In the genomic region with DNA sequence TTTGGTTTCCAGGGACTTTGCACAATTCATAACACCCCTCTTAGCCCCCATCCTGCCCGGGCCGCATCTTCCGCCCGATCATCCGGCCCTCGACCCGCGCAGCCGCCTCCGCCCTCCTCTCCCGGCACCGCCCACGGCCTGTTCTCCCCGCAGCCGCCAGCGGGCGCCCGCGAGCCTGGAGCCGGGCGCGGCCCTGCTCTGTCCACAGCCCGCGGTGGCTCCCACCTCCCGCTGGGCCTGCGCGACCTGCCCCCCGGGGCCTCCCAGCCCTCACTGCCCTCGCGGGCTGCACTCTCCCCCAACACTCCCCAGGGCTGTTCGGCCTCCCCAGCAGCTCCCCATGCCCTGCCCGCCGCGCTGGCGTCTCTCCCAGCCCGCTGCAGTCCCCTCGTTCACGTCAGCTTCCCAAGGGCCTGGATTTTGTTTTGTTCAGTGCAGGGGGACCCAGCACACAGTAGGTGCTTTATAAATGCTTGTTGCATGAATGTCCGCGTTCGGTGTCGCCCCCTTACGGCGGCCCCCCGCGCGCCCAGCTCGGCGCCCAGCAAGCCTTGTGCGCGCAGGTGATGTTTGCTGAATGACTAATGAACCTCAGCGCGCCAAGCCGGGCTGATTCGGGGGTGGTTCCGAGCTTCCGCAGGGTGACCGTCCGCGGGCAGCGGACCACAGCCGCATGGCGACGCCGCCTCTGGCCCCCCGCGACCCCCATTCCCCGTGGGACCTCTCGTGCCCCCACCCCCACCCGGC, we compare ENCODE assay signal across 1 cellular context.
TF ChIP-seq lines count a peak whose summit lies in the region.

No MANE protein-coding gene starts in this region.

TF ChIP-seq in HepG2, 621 proteins besides CTCF, POLR2A, EP300 and RAD21 (continued from another document and continues in another):
- TF ChIP-seq, protein P1, sequence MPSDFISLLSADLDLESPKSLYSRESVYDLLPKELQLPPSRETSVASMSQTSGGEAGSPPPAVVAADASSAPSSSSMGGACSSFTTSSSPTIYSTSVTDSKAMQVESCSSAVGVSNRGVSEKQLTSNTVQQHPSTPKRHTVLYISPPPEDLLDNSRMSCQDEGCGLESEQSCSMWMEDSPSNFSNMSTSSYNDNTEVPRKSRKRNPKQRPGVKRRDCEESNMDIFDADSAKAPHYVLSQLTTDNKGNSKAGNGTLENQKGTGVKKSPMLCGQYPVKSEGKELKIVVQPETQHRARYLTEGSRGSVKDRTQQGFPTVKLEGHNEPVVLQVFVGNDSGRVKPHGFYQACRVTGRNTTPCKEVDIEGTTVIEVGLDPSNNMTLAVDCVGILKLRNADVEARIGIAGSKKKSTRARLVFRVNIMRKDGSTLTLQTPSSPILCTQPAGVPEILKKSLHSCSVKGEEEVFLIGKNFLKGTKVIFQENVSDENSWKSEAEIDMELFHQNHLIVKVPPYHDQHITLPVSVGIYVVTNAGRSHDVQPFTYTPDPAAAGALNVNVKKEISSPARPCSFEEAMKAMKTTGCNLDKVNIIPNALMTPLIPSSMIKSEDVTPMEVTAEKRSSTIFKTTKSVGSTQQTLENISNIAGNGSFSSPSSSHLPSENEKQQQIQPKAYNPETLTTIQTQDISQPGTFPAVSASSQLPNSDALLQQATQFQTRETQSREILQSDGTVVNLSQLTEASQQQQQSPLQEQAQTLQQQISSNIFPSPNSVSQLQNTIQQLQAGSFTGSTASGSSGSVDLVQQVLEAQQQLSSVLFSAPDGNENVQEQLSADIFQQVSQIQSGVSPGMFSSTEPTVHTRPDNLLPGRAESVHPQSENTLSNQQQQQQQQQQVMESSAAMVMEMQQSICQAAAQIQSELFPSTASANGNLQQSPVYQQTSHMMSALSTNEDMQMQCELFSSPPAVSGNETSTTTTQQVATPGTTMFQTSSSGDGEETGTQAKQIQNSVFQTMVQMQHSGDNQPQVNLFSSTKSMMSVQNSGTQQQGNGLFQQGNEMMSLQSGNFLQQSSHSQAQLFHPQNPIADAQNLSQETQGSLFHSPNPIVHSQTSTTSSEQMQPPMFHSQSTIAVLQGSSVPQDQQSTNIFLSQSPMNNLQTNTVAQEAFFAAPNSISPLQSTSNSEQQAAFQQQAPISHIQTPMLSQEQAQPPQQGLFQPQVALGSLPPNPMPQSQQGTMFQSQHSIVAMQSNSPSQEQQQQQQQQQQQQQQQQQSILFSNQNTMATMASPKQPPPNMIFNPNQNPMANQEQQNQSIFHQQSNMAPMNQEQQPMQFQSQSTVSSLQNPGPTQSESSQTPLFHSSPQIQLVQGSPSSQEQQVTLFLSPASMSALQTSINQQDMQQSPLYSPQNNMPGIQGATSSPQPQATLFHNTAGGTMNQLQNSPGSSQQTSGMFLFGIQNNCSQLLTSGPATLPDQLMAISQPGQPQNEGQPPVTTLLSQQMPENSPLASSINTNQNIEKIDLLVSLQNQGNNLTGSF (CRISPR knock-in tag; IDR thresholded peaks at IDR 0.05) = 0 out of 2 replicates have a peak, but pooled peaks have one; percentile 26
- TF ChIP-seq HES4 (CRISPR knock-in tag; IDR thresholded peaks at IDR 0.05; ENCODE audit: borderline replicate concordance) (0 out of 2 replicates have a peak, but pooled peaks have one; percentile 17), ZNF24 (IDR thresholded peaks at IDR 0.05) (no peak), BHLHE40 (IDR thresholded peaks at IDR 0.05; ENCODE audit: low read length) (no peak), ZSCAN12 (CRISPR knock-in tag; IDR thresholded peaks at IDR 0.05) (no peak), ZNF468 (CRISPR knock-in tag; IDR thresholded peaks at IDR 0.05) (no peak), CBX2 (IDR thresholded peaks at IDR 0.05; ENCODE audit: low read depth, low read length) (no peak), CBX2 (CRISPR knock-in tag; IDR thresholded peaks at IDR 0.05; ENCODE audit: low read depth) (no peak), SIN3A (IDR thresholded peaks at IDR 0.05; ENCODE audit: borderline replicate concordance, low read depth, low read length) (peak; percentile 7; the same call in 1 of the 2 replicates), SNAPC2 (CRISPR knock-in tag; IDR thresholded peaks at IDR 0.05) (no peak), ZBTB21 (CRISPR knock-in tag; IDR thresholded peaks at IDR 0.05) (no peak), MBD4 (IDR thresholded peaks at IDR 0.05; ENCODE audit: borderline replicate concordance, low read length) (no peak), ATF7 (IDR thresholded peaks at IDR 0.05) (no peak), ATF7 (CRISPR knock-in tag; IDR thresholded peaks at IDR 0.05) (no peak), NCOA1 (CRISPR knock-in tag; IDR thresholded peaks at IDR 0.05) (no peak), ZNF629 (CRISPR knock-in tag; conservative IDR thresholded peaks at IDR 0.05) (no peak; the same call in 1 of the 2 replicates), RFX1 (IDR thresholded peaks at IDR 0.05) (no peak), GFI1 (CRISPR knock-in tag; IDR thresholded peaks at IDR 0.05; ENCODE audit: borderline replicate concordance) (no peak), ZNF543 (CRISPR knock-in tag; IDR thresholded peaks at IDR 0.05) (0 out of 2 replicates have a peak, but pooled peaks have one; percentile 23), ZSCAN29 (CRISPR knock-in tag; conservative IDR thresholded peaks at IDR 0.05) (peak; percentile 58; the same call in 1 of the 2 replicates), AGO1 (IDR thresholded peaks at IDR 0.05; ENCODE audit: low read depth, low read length, poor library complexity, severe bottlenecking) (no peak), ISL2 (CRISPR knock-in tag; IDR thresholded peaks at IDR 0.05) (peak; percentile 21; the same call in 1 of the 2 replicates), MIER3 (CRISPR knock-in tag; IDR thresholded peaks at IDR 0.05; ENCODE audit: borderline replicate concordance) (no peak), JUN (CRISPR knock-in tag; IDR thresholded peaks at IDR 0.05) (no peak; the same call in 1 of the 2 replicates), ZNF569 (CRISPR knock-in tag; IDR thresholded peaks at IDR 0.05; ENCODE audit: borderline replicate concordance) (no peak), KDM6A (CRISPR knock-in tag; IDR thresholded peaks at IDR 0.05; ENCODE audit: low read depth) (no peak; the same call in 1 of the 2 replicates), CBX1 (IDR thresholded peaks at IDR 0.05; ENCODE audit: low read depth) (no peak), ZNF282 (IDR thresholded peaks at IDR 0.05; ENCODE audit: partially characterized antibody) (no peak), SRSF1 (optimal IDR thresholded peaks at IDR 0.05; ENCODE audit: low read depth, low read length) (no peak), SP140L (CRISPR knock-in tag; IDR thresholded peaks at IDR 0.05; ENCODE audit: borderline replicate concordance) (no peak)
- TF ChIP-seq, protein P2, sequence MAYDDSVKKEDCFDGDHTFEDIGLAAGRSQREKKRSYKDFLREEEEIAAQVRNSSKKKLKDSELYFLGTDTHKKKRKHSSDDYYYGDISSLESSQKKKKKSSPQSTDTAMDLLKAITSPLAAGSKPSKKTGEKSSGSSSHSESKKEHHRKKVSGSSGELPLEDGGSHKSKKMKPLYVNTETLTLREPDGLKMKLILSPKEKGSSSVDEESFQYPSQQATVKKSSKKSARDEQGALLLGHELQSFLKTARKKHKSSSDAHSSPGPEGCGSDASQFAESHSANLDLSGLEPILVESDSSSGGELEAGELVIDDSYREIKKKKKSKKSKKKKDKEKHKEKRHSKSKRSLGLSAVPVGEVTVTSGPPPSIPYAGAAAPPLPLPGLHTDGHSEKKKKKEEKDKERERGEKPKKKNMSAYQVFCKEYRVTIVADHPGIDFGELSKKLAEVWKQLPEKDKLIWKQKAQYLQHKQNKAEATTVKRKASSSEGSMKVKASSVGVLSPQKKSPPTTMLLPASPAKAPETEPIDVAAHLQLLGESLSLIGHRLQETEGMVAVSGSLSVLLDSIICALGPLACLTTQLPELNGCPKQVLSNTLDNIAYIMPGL (CRISPR knock-in tag; IDR thresholded peaks at IDR 0.05; ENCODE audit: borderline replicate concordance in 1 of 2, low read depth in 1 of 2) = peak; percentile 86 to 92
- TF ChIP-seq, protein P3, sequence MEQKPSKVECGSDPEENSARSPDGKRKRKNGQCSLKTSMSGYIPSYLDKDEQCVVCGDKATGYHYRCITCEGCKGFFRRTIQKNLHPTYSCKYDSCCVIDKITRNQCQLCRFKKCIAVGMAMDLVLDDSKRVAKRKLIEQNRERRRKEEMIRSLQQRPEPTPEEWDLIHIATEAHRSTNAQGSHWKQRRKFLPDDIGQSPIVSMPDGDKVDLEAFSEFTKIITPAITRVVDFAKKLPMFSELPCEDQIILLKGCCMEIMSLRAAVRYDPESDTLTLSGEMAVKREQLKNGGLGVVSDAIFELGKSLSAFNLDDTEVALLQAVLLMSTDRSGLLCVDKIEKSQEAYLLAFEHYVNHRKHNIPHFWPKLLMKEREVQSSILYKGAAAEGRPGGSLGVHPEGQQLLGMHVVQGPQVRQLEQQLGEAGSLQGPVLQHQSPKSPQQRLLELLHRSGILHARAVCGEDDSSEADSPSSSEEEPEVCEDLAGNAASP (CRISPR knock-in tag; IDR thresholded peaks at IDR 0.05; ENCODE audit: borderline replicate concordance) = no peak
- TF ChIP-seq, protein P4, sequence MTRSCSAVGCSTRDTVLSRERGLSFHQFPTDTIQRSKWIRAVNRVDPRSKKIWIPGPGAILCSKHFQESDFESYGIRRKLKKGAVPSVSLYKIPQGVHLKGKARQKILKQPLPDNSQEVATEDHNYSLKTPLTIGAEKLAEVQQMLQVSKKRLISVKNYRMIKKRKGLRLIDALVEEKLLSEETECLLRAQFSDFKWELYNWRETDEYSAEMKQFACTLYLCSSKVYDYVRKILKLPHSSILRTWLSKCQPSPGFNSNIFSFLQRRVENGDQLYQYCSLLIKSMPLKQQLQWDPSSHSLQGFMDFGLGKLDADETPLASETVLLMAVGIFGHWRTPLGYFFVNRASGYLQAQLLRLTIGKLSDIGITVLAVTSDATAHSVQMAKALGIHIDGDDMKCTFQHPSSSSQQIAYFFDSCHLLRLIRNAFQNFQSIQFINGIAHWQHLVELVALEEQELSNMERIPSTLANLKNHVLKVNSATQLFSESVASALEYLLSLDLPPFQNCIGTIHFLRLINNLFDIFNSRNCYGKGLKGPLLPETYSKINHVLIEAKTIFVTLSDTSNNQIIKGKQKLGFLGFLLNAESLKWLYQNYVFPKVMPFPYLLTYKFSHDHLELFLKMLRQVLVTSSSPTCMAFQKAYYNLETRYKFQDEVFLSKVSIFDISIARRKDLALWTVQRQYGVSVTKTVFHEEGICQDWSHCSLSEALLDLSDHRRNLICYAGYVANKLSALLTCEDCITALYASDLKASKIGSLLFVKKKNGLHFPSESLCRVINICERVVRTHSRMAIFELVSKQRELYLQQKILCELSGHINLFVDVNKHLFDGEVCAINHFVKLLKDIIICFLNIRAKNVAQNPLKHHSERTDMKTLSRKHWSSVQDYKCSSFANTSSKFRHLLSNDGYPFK (CRISPR knock-in tag; IDR thresholded peaks at IDR 0.05; ENCODE audit: borderline replicate concordance) = no peak
- TF ChIP-seq, protein P5, sequence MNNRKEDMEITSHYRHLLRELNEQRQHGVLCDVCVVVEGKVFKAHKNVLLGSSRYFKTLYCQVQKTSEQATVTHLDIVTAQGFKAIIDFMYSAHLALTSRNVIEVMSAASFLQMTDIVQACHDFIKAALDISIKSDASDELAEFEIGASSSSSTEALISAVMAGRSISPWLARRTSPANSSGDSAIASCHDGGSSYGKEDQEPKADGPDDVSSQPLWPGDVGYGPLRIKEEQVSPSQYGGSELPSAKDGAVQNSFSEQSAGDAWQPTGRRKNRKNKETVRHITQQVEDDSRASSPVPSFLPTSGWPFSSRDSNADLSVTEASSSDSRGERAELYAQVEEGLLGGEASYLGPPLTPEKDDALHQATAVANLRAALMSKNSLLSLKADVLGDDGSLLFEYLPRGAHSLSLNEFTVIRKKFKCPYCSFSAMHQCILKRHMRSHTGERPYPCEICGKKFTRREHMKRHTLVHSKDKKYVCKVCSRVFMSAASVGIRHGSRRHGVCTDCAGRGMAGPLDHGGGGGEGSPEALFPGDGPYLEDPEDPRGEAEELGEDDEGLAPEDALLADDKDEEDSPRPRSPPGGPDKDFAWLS (CRISPR knock-in tag; IDR thresholded peaks at IDR 0.05; ENCODE audit: borderline replicate concordance) = no peak
- TF ChIP-seq, protein P6, sequence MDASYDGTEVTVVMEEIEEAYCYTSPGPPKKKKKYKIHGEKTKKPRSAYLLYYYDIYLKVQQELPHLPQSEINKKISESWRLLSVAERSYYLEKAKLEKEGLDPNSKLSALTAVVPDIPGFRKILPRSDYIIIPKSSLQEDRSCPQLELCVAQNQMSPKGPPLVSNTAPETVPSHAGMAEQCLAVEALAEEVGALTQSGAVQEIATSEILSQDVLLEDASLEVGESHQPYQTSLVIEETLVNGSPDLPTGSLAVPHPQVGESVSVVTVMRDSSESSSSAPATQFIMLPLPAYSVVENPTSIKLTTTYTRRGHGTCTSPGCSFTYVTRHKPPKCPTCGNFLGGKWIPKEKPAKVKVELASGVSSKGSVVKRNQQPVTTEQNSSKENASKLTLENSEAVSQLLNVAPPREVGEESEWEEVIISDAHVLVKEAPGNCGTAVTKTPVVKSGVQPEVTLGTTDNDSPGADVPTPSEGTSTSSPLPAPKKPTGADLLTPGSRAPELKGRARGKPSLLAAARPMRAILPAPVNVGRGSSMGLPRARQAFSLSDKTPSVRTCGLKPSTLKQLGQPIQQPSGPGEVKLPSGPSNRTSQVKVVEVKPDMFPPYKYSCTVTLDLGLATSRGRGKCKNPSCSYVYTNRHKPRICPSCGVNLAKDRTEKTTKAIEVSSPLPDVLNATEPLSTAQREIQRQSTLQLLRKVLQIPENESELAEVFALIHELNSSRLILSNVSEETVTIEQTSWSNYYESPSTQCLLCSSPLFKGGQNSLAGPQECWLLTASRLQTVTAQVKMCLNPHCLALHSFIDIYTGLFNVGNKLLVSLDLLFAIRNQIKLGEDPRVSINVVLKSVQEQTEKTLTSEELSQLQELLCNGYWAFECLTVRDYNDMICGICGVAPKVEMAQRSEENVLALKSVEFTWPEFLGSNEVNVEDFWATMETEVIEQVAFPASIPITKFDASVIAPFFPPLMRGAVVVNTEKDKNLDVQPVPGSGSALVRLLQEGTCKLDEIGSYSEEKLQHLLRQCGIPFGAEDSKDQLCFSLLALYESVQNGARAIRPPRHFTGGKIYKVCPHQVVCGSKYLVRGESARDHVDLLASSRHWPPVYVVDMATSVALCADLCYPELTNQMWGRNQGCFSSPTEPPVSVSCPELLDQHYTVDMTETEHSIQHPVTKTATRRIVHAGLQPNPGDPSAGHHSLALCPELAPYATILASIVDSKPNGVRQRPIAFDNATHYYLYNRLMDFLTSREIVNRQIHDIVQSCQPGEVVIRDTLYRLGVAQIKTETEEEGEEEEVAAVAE (CRISPR knock-in tag; IDR thresholded peaks at IDR 0.05; ENCODE audit: borderline replicate concordance) = no peak
- TF ChIP-seq, protein P7, sequence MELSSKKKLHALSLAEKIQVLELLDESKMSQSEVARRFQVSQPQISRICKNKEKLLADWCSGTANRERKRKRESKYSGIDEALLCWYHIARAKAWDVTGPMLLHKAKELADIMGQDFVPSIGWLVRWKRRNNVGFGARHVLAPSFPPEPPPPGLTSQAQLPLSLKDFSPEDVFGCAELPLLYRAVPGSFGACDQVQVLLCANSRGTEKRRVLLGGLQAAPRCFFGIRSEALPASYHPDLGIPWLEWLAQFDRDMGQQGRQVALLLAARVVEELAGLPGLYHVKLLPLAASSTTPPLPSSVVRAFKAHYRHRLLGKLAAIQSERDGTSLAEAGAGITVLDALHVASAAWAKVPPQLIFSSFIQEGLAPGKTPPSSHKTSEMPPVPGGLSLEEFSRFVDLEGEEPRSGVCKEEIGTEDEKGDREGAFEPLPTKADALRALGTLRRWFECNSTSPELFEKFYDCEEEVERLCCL (CRISPR knock-in tag; IDR thresholded peaks at IDR 0.05; ENCODE audit: borderline replicate concordance) = peak; percentile 44; the same call in 1 of the 2 replicates
